Comparison of ENCODE assay signal across 37 cellular contexts in the genomic region with DNA sequence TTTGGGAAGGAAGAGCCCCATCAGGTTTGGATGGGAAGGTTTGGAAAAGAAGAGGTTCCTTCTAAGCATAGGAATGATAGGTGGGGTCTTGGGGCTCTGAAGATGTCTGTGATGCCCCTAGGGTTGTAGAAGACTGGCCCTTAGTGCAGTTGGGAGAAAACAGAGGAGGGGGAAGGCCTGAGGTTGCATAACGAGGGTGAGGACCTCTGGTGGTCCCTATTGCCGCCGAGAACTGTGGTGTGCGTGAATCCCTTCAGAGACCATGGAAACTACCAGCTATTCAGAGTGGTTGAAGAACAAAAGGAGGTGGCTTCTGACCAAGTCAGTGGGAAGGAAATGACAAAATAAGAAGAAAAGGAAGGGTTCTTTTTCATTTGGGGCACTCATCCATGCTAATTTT. TPM values are rescaled to one million over a fixed set of nuclear protein-coding genes. Genes with fewer than 3 reads are reported as not detected.
"Had no signal": no experiment of that assay in that cellular context is flagged by ENCODE, and none has a peak within 500 bp of the region (broad histone marks: within the 10 kb centered on the region; RNA-seq: fewer than 3 reads in every experiment).

No MANE protein-coding gene starts in this region.

- DNase-seq: Karpas-422, Kasumi-1, KG1, MG63, MM.1S, MV-4-11, NCI-H1048, NCI-H1092, NCI-H1092 treated with DMSO at 0.1 percent for 48 hours, NCI-H1105, NCI-H1105 treated with DMSO at 0.1 percent for 48 hours, NCI-H1417, NCI-H1417 treated with DMSO at 0.1 percent for 48 hours, NCI-H1436, NCI-H1436 treated with DMSO at 0.1 percent for 48 hours, NCI-H146, NCI-H1694, NCI-H1694 treated with DMSO at 0.1 percent for 48 hours, NCI-H187, NCI-H187 treated with DMSO at 0.1 percent for 48 hours, NCI-H1930, NCI-H2029, NCI-H2029 treated with DMSO at 0.1 percent for 48 hours, NCI-H2081, NCI-H2081 treated with DMSO at 0.1 percent for 48 hours, NCI-H2107, NCI-H2171, NCI-H2171 treated with DMSO at 0.1 percent for 48 hours, NCI-H2227 treated with DMSO at 0.1 percent for 48 hours, NCI-H226, NCI-H345, NCI-H446, NCI-H446 treated with DMSO at 0.1 percent for 48 hours had no signal

- H3K27ac ChIP-seq: KMS-11 had no signal

- H3K4me3 ChIP-seq: MG63 had no signal

- H3K36me3 ChIP-seq: MG63 had no signal

- H3K9me3 ChIP-seq: MG63 had no signal

- H3K9ac ChIP-seq: KMS-11 had no signal

- H3K4me2 ChIP-seq: KMS-11 had no signal

RNA-seq across cellular contexts. Expression of gene PKD2L1, which starts 3.1 kb away (rescaled TPM):
- total RNA-seq: LHCN-M2, M059J, MCF 10A had no signal
